Comparison of ENCODE assay signal across 20 cellular contexts in genomic region chr5:143691278-143692236, GRCh38.
"Had no signal": no experiment of that assay in that cellular context is flagged by ENCODE, and none has a peak within 500 bp of the region (broad histone marks: within the 10 kb centered on the region; RNA-seq: fewer than 3 reads in every experiment).

No MANE protein-coding gene starts in this region.

- H3K4me3 Mint-ChIP-seq: naive B cell; stimulated activated memory B cell treated with anti-CD40 and anti-IgM and Interleukin-4, amounts not matched to agents 10 μg/mL and 1 μg/mL and 100 μg/mL, for 72 hours had no signal

- H3K27me3 Mint-ChIP-seq: naive B cell; stimulated activated memory B cell treated with anti-CD40 and anti-IgM and Interleukin-4, amounts not matched to agents 10 μg/mL and 1 μg/mL and 100 μg/mL, for 72 hours had no signal

- DNase-seq: activated CD4-positive, alpha-beta T cell treated with anti-CD3 and anti-CD28 coated beads, Interleukin-2, amount 50 U/mL, for 48 hours; activated CD4-positive, CD25-positive, alpha-beta regulatory T cell treated with anti-CD3 and anti-CD28 coated beads, Interleukin-2, amount 50 U/mL, for 72 hours; activated naive CD4-positive, alpha-beta T cell treated with anti-CD3 and anti-CD28 coated beads, Interleukin-2, amount 50 U/mL, for 16 hours; amniotic stem cell; caudate nucleus; colonic mucosa; hippocampal formation; kidney; naive B cell; SK-N-SH; T-helper 1 cell; T1000; transverse colon had no signal

- H3K27ac Mint-ChIP-seq: activated T-helper 2 cell treated with anti-CD3 and anti-CD28 coated beads, Interferon-gamma antibody, Interleukin-2, Interleukin-4, amounts not matched to agents 10 μg/mL and 5 μg/mL and 100 μg/mL, durations not matched to agents 14 hours and 24 hours and 36 hours; naive B cell; stimulated activated memory B cell treated with anti-CD40 and anti-IgM and Interleukin-4, amounts not matched to agents 10 μg/mL and 1 μg/mL and 100 μg/mL, for 72 hours had no signal

- ATAC-seq: esophagus mucosa; sciatic nerve; stimulated activated memory B cell treated with anti-CD40 and anti-IgM and Interleukin-4, amounts not matched to agents 10 μg/mL and 1 μg/mL and 100 μg/mL, for 72 hours had no signal

- H3K4me3 ChIP-seq: colonic mucosa, lung, prostate gland, transverse colon, vagina had no signal

- H3K9me3 ChIP-seq: colonic mucosa, prostate gland, vagina had no signal

- H3K4me2 ChIP-seq: SK-N-SH had no signal

- H3K4me1 ChIP-seq: colonic mucosa, prostate gland, transverse colon, vagina had no signal

- H3K4me1 Mint-ChIP-seq: naive B cell; stimulated activated memory B cell treated with anti-CD40 and anti-IgM and Interleukin-4, amounts not matched to agents 10 μg/mL and 1 μg/mL and 100 μg/mL, for 72 hours had no signal

- H3K36me3 ChIP-seq: colonic mucosa, prostate gland, transverse colon, vagina had no signal

- H3K27ac ChIP-seq: colonic mucosa, prostate gland, transverse colon, vagina had no signal

- H3K9ac ChIP-seq: SK-N-SH had no signal

- H3K27me3 ChIP-seq: colonic mucosa, transverse colon, vagina had no signal
